6 cellular contexts compared by ENCODE assay signal in genomic region chr20:59857951-59858350, GRCh38.
"Had no signal": no experiment of that assay in that cellular context is flagged by ENCODE, and none has a peak within 500 bp of the region (broad histone marks: within the 10 kb centered on the region; RNA-seq: fewer than 3 reads in every experiment).

No MANE protein-coding gene starts in this region.

- DNase-seq: IMR-90, KBM-7 had no signal

- H3K9me3 Mint-ChIP-seq: IgD-negative memory B cell had no signal

- H3K27me3 Mint-ChIP-seq: IgD-negative memory B cell had no signal

- FAIRE-seq: HepG2, K562 had no signal

- ATAC-seq: HepG2, K562 had no signal

- H3K4me3 ChIP-seq: K562 had no signal

- H3K4me1 Mint-ChIP-seq: IgD-negative memory B cell had no signal

- H3K4me3 Mint-ChIP-seq: IgD-negative memory B cell had no signal

- H3K27ac ChIP-seq: HL-60 had no signal
